13 cellular contexts compared by ENCODE assay signal in the genomic region with DNA sequence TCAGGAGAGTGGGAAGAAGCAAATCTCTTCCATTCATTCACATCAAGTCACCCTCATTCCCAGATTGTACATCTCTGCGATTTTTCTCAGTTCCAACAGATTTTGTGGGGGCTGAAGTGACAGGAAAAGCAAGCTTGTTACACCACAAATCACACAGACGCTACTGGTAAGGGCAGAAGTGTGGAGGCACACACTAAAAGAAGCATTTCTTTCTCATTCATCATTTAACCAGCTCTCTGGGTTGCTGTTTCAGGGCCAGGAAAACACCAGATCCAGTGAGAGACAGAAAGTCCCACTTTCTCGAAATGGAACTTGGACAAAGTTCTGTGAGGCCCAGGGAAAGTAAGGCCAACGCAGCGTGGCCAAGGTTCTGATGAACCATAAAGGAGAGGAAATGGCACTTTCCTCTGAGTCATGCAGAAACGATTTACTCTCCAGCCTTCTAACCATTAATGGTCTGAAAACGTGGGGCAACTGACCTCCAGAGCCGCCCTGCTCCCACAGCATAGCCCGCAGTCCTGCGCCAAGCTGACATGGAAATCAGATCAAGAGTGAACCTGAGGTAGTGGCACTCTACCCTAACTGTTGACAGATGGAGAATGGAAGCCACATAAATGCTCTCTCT.
DNase-seq lines count a peak whose midpoint lies in the region; ATAC-seq and TF ChIP-seq lines count a peak whose summit lies in the region.
"Had no signal": no experiment of that assay in that cellular context is flagged by ENCODE, and none has a peak within 500 bp of the region (broad histone marks: within the 10 kb centered on the region; RNA-seq: fewer than 3 reads in every experiment).

No MANE protein-coding gene starts in this region.

- peaks cover 65% of the 10 kb centered on the region for H3K4me1 Mint-ChIP-seq in nephron progenitor cell
- H3K4me1 Mint-ChIP-seq: activated naive CD8-positive, alpha-beta T cell treated with anti-CD3 and anti-CD28 coated beads, Interleukin-2, amount 10 ng/mL, durations not matched to agents 7 days and 5 days had no signal

- H3K4me3 Mint-ChIP-seq in nephron progenitor cell = no peak overlapping the region
- H3K4me3 Mint-ChIP-seq: activated naive CD8-positive, alpha-beta T cell treated with anti-CD3 and anti-CD28 coated beads, Interleukin-2, amount 10 ng/mL, durations not matched to agents 7 days and 5 days had no signal

- H3K27ac Mint-ChIP-seq in nephron progenitor cell = peak overlapping the region; percentile 97
- H3K27ac Mint-ChIP-seq: activated naive CD8-positive, alpha-beta T cell treated with anti-CD3 and anti-CD28 coated beads, Interleukin-2, amount 10 ng/mL, durations not matched to agents 7 days and 5 days had no signal

- peak overlapping the region; percentile 92 for H2AFZ ChIP-seq in ACC112 (ENCODE audit: low read length, unreplicated experiment)

- no peaks in the 10 kb centered on the region for H3K9me3 ChIP-seq in BE2C

- no peaks in the 10 kb centered on the region for H3K36me3 Mint-ChIP-seq in nephron progenitor cell (ENCODE audit: low read depth)
- H3K36me3 Mint-ChIP-seq: activated naive CD8-positive, alpha-beta T cell treated with anti-CD3 and anti-CD28 coated beads, Interleukin-2, amount 10 ng/mL, durations not matched to agents 7 days and 5 days had no signal

- ATAC-seq in HG02885 (IDR thresholded peaks at IDR 0.05; ENCODE audit: poor library complexity, unreplicated experiment) = no peak
- no peak for ATAC-seq in stimulated activated naive CD8-positive, alpha-beta T cell treated with anti-CD3 and anti-CD28 coated beads, Interleukin-15, Interleukin-2, amounts not matched to agents 100 U/mL and 50 U/mL, for 24 hours
- ATAC-seq: left lobe of liver had no signal

- H3K79me2 ChIP-seq in ACC112 (ENCODE audit: control insufficient read depth, insufficient read depth, low read length, unreplicated experiment) = no peaks in the 10 kb centered on the region

- TF ChIP-seq CTCF in coronary artery (IDR thresholded peaks at IDR 0.05) (no peak), nephron progenitor cell (IDR thresholded peaks at IDR 0.05) (no peak), BE2C (IDR thresholded peaks at IDR 0.05; ENCODE audit: low read depth, low read length) (no peak)

- H3K4me3 ChIP-seq in ACC112 (ENCODE audit: low read depth, low read length) (peak overlapping the region; percentile 46; the same call in 1 of the 2 replicates), coronary artery (no peak overlapping the region), BE2C (ENCODE audit: low read depth, low read length) (no peak overlapping the region)

- DNase-seq in HT-29 (ENCODE audit: low spot score) (peak; percentile 84), coronary artery (ENCODE audit: low spot score) (peak; percentile 79), nephron progenitor cell (no peak), activated T-cell treated with anti-CD3 and anti-CD28 coated beads for 4 hours (no peak), BE2C (no peak)
- DNase-seq in stimulated activated naive CD8-positive, alpha-beta T cell treated with anti-CD3 and anti-CD28 coated beads, Interleukin-15, Interleukin-2, amounts not matched to agents 100 U/mL and 50 U/mL, for 24 hours = no peak
- DNase-seq: activated CD8-positive, alpha-beta memory T cell treated with anti-CD3 and anti-CD28 coated beads for 24 hours; activated naive CD8-positive, alpha-beta T cell treated with anti-CD3 and anti-CD28 coated beads, Interleukin-2, amount 10 ng/mL, durations not matched to agents 7 days and 5 days; AML-193; KBM-7 had no signal

- H3K36me3 ChIP-seq in ACC112 (ENCODE audit: insufficient read depth, low read length) = no peaks in the 10 kb centered on the region
- no peaks in the 10 kb centered on the region for H3K36me3 ChIP-seq in BE2C

- H3K27me3 ChIP-seq in ACC112 (ENCODE audit: insufficient read depth, low read length) = no peaks in the 10 kb centered on the region
- no peaks in the 10 kb centered on the region for H3K27me3 ChIP-seq in BE2C

- H3K27ac ChIP-seq in ACC112 (ENCODE audit: low read depth, low read length) = peak overlapping the region; percentile 97
- H3K27ac ChIP-seq in coronary artery = peak overlapping the region; percentile 82 to 88

- peaks cover 3% of the 10 kb centered on the region for H3K27me3 Mint-ChIP-seq in nephron progenitor cell (ENCODE audit: low read depth, poor library complexity)

- peaks cover 9% of the 10 kb centered on the region for H3K9me3 Mint-ChIP-seq in nephron progenitor cell
- H3K9me3 Mint-ChIP-seq: activated naive CD8-positive, alpha-beta T cell treated with anti-CD3 and anti-CD28 coated beads, Interleukin-2, amount 10 ng/mL, durations not matched to agents 7 days and 5 days had no signal

- peaks cover 47% of the 10 kb centered on the region for H3K4me1 ChIP-seq in ACC112 (ENCODE audit: control insufficient read depth, insufficient read depth, low read length, unreplicated experiment)
- no peaks in the 10 kb centered on the region for H3K4me1 ChIP-seq in BE2C

Comparison
In these comparisons a context has a peak if more than half of its experiments do, and no peak if none do; other contexts are left out.
1. DNase-seq: peak in HT-29 (single experiment) and coronary artery (single experiment); none in nephron progenitor cell (single experiment), activated T-cell treated with anti-CD3 and anti-CD28 coated beads for 4 hours (single experiment), BE2C (single experiment) and stimulated activated naive CD8-positive, alpha-beta T cell treated with anti-CD3 and anti-CD28 coated beads, Interleukin-15, Interleukin-2, amounts not matched to agents 100 U/mL and 50 U/mL, for 24 hours (single experiment).